In genomic region chr12:48022180-48022521, GRCh38 we compare ENCODE assay signal across 19 cellular contexts. TPM values are rescaled to one million over a fixed set of nuclear protein-coding genes. Genes with fewer than 3 reads are reported as not detected.
DNase-seq lines count a peak whose midpoint lies in the region; ATAC-seq and TF ChIP-seq lines count a peak whose summit lies in the region.
"Had no signal": no experiment of that assay in that cellular context is flagged by ENCODE, and none has a peak within 500 bp of the region (broad histone marks: within the 10 kb centered on the region; RNA-seq: fewer than 3 reads in every experiment).

No MANE protein-coding gene starts in this region.

- TF ChIP-seq CTCF in Caco-2 (IDR thresholded peaks at IDR 0.05; ENCODE audit: insufficient read depth in 1 of 2, low read depth in 1 of 2, low read length in 1 of 2, severe bottlenecking in 1 of 2, unreplicated experiment in 1 of 2): no peak
- no peak for TF ChIP-seq CTCF in PC-9 (conservative IDR thresholded peaks at IDR 0.05)
- TF ChIP-seq CTCF in mesothelial cell of epicardium (IDR thresholded peaks at IDR 0.05; ENCODE audit: unreplicated experiment): no peak
- no peak for TF ChIP-seq CTCF in parathyroid adenoma (IDR thresholded peaks at IDR 0.05)
- TF ChIP-seq CTCF in upper lobe of right lung (IDR thresholded peaks at IDR 0.05): no peak

- H3K9me3 ChIP-seq in Caco-2: no peaks in the 10 kb centered on the region
- H3K9me3 ChIP-seq in PC-9 (ENCODE audit: insufficient read depth, low read depth): no peaks in the 10 kb centered on the region
- no peaks in the 10 kb centered on the region for H3K9me3 ChIP-seq in parathyroid adenoma (ENCODE audit: control insufficient read depth, low read length)
- no peaks in the 10 kb centered on the region for H3K9me3 ChIP-seq in upper lobe of right lung

- H3K27me3 ChIP-seq in Caco-2 (replicated peaks; ENCODE audit: control insufficient read depth, insufficient read depth, low read length): no peaks in the 10 kb centered on the region
- H3K27me3 ChIP-seq in PC-9 (ENCODE audit: insufficient read depth, low read depth): peaks cover 31% of the 10 kb centered on the region; the same call in 1 of the 2 replicates
- H3K27me3 ChIP-seq in parathyroid adenoma (ENCODE audit: control insufficient read depth, insufficient read depth, low read length): no peaks in the 10 kb centered on the region
- H3K27me3 ChIP-seq in upper lobe of right lung: peaks cover 13% of the 10 kb centered on the region

- no peak overlapping the region for H3K4me3 ChIP-seq in Caco-2 (ENCODE audit: low read depth, low read length)
- H3K4me3 ChIP-seq in PC-9: no peak overlapping the region
- H3K4me3 ChIP-seq in parathyroid adenoma (ENCODE audit: low read depth, low read length): no peak overlapping the region
- no peak overlapping the region for H3K4me3 ChIP-seq in upper lobe of right lung
- H3K4me3 ChIP-seq: SJSA1 had no signal

- H3K36me3 ChIP-seq in Caco-2 (ENCODE audit: control insufficient read depth, insufficient read depth, low read length) (no peaks in the 10 kb centered on the region), PC-9 (ENCODE audit: low read depth) (no peaks in the 10 kb centered on the region), parathyroid adenoma (ENCODE audit: control insufficient read depth, insufficient read depth, low read length) (no peaks in the 10 kb centered on the region), upper lobe of right lung (no peaks in the 10 kb centered on the region)
- H3K36me3 ChIP-seq: SJSA1 had no signal

- no peak overlapping the region for H2AFZ ChIP-seq in PC-9
- H2AFZ ChIP-seq in parathyroid adenoma: peak overlapping the region; percentile 77

- no peaks in the 10 kb centered on the region for H3K27me3 Mint-ChIP-seq in Caco-2 (ENCODE audit: insufficient read depth, unreplicated experiment)
- peaks cover 11% of the 10 kb centered on the region for H3K27me3 Mint-ChIP-seq in mesothelial cell of epicardium (ENCODE audit: low read depth)

- BruUV-seq in Caco-2 (replicated peaks; lab: Mats Ljungman, UMichigan) (no TSS peak), PC-9 (replicated peaks; lab: Mats Ljungman, UMichigan) (no TSS peak)

- H3K27ac ChIP-seq in PC-9: peak overlapping the region; percentile 10; the same call in 1 of the 2 replicates
- peak overlapping the region; percentile 29 for H3K27ac ChIP-seq in parathyroid adenoma
- H3K27ac ChIP-seq in upper lobe of right lung: no peak overlapping the region
- H3K27ac ChIP-seq: SJSA1 had no signal

- no peak overlapping the region for H3K9ac ChIP-seq in parathyroid adenoma

- H3K4me1 Mint-ChIP-seq in Caco-2 (ENCODE audit: low read depth, unreplicated experiment) (peaks cover 70% of the 10 kb centered on the region), mesothelial cell of epicardium (peaks cover 42% of the 10 kb centered on the region)

- intact Hi-C loops in Caco-2 (cut with micrococcal nuclease; ENCODE audit: unreplicated experiment) (loop anchor here (2.0 kb wide), 1 partner anchor 59 kb away; the partner anchor contains the start of gene TMEM106C), PC-9 (cut with micrococcal nuclease; ENCODE audit: unreplicated experiment) (loop anchor here (10.0 kb wide), 1 partner anchor 117 kb away; the partner anchor contains the start of gene VDR), upper lobe of right lung (cut with DNase I) (no loop called here)

- POLR2A ChIA-PET in Caco-2 (lab: Charles Lee) (interaction anchor here (0.5 to 2.3 kb wide), 8 partner anchors 8 to 1344 kb away, joined by 3 to 33 read pairs (median 6); partner anchors contain the start of gene PFKM), PC-9 (lab: Charles Lee; ENCODE audit: unreplicated experiment) (interaction anchor here (0.6 to 0.8 kb wide), 3 partner anchors 13 to 1840 kb away, joined by 3 to 4 read pairs (median 3); no protein-coding TSS in a partner anchor)

- H3K36me3 Mint-ChIP-seq in Caco-2 (ENCODE audit: insufficient read depth, unreplicated experiment) (peaks cover 11% of the 10 kb centered on the region), mesothelial cell of epicardium (no peaks in the 10 kb centered on the region)
- H3K36me3 Mint-ChIP-seq: CD8-positive, alpha-beta T cell; IgD-negative memory B cell had no signal

- peaks cover 22% of the 10 kb centered on the region for H3F3A ChIP-seq in PC-9 (ENCODE audit: insufficient read depth, low read depth)

- ATAC-seq in GM21423 (IDR thresholded peaks at IDR 0.05; ENCODE audit: unreplicated experiment) (no peak), HG03108 (IDR thresholded peaks at IDR 0.05; ENCODE audit: unreplicated experiment) (no peak), upper lobe of right lung (no peak)
- ATAC-seq: CD8-positive, alpha-beta T cell had no signal

- CTCF ChIA-PET in Caco-2 (lab: Charles Lee) (interaction anchor here (1.0 to 2.4 kb wide), 6 partner anchors 18 to 117 kb away, joined by 3 to 12 read pairs (median 5); partner anchors contain the start of genes TMEM106C and VDR), PC-9 (lab: Charles Lee) (interaction anchor here (0.7 kb wide), 1 partner anchor 935 kb away, joined by 3 read pairs; the partner anchor contains the start of gene ARF3)

- DNase-seq in Caco-2: no peak
- DNase-seq in PC-9: no peak
- DNase-seq in mesothelial cell of epicardium (ENCODE audit: low spot score in 2 of 2, unreplicated experiment in 2 of 2): no peak
- no peak for DNase-seq in OCI-M1 (lab: John Stamatoyannopoulos, UW)
- DNase-seq in upper lobe of right lung: no peak
- DNase-seq: C1 segment of cervical spinal cord; CD8-positive, alpha-beta T cell; DMS 273 treated with DMSO at 0.1 percent for 48 hours; NCI-H1048; NCI-H1694 treated with DMSO at 0.1 percent for 48 hours; NCI-H2171; NCI-H345 had no signal

- H3K79me2 ChIP-seq in PC-9 (ENCODE audit: low read depth): no peaks in the 10 kb centered on the region
- H3K79me2 ChIP-seq in parathyroid adenoma: no peaks in the 10 kb centered on the region

- H3K4me3 Mint-ChIP-seq in Caco-2 (ENCODE audit: unreplicated experiment) (peak overlapping the region; percentile 64), mesothelial cell of epicardium (no peak overlapping the region)
- H3K4me3 Mint-ChIP-seq: CD8-positive, alpha-beta T cell; IgD-negative memory B cell had no signal

- H3K9me3 Mint-ChIP-seq in Caco-2 (ENCODE audit: unreplicated experiment) (no peaks in the 10 kb centered on the region), mesothelial cell of epicardium (no peaks in the 10 kb centered on the region)
- H3K9me3 Mint-ChIP-seq: CD8-positive, alpha-beta T cell; IgD-negative memory B cell had no signal

- H3K9me2 ChIP-seq in PC-9 (ENCODE audit: insufficient read depth): no peaks in the 10 kb centered on the region

- peak overlapping the region; percentile 88 for H3K27ac Mint-ChIP-seq in Caco-2 (ENCODE audit: unreplicated experiment)
- peak overlapping the region; percentile 84 for H3K27ac Mint-ChIP-seq in mesothelial cell of epicardium
- H3K27ac Mint-ChIP-seq: CD8-positive, alpha-beta T cell; IgD-negative memory B cell had no signal

- H3K4me2 ChIP-seq in PC-9 (peak overlapping the region; percentile 69), parathyroid adenoma (ENCODE audit: low read length) (no peak overlapping the region)

- H3K4me1 ChIP-seq in Caco-2: peaks cover 76% of the 10 kb centered on the region
- H3K4me1 ChIP-seq in PC-9 (replicated peaks; ENCODE audit: insufficient read depth): peaks cover 35% of the 10 kb centered on the region
- H3K4me1 ChIP-seq in parathyroid adenoma: peaks cover 36% of the 10 kb centered on the region
- peaks cover 6% of the 10 kb centered on the region for H3K4me1 ChIP-seq in upper lobe of right lung
- H3K4me1 ChIP-seq: SJSA1 had no signal

- no peaks in the 10 kb centered on the region for H4K20me1 ChIP-seq in PC-9 (ENCODE audit: insufficient read depth)

RNA-seq across cellular contexts. Expression of gene COL2A1, which starts 17.9 kb away (rescaled TPM):
- total RNA-seq in Caco-2 (2022) (200 and 201 TPM in 2 replicates), PC-9 (2021) (not detected in 2 replicates), mesothelial cell of epicardium (70.9 to 86.4 TPM (median 80.6 TPM) in 3 replicates), upper lobe of right lung (not detected)
- total RNA-seq: CD8-positive, alpha-beta T cell; Right ventricle myocardium inferior; RPMI7951; SJSA1 had no signal

RNA-seq across cellular contexts. Expression of gene TMEM106C, which starts 58.8 kb away (rescaled TPM):
- 247 and 281 TPM in 2 replicates for total RNA-seq in Caco-2 (2022)
- 99.4 and 100 TPM in 2 replicates for total RNA-seq in PC-9 (2021)
- 73.7 to 83.1 TPM (median 80.1 TPM) in 3 replicates for total RNA-seq in mesothelial cell of epicardium
- total RNA-seq in upper lobe of right lung: 45.4 TPM

Comparison
In these comparisons a context has a peak if more than half of its experiments do, and no peak if none do; other contexts are left out.
1. RNA of gene COL2A1, which starts 17.9 kb away (total RNA-seq): 200 to 201 TPM in Caco-2 and 70.9 to 86.4 TPM in mesothelial cell of epicardium; not detected in upper lobe of right lung (single experiment) and not detected in PC-9; every median in the first group is over 10 times any median in the second.